ENCODE assay signal across 32 cellular contexts in genomic region chr5:20323323-20323722, GRCh38.
"Had no signal": no experiment of that assay in that cellular context is flagged by ENCODE, and none has a peak within 500 bp of the region (broad histone marks: within the 10 kb centered on the region; RNA-seq: fewer than 3 reads in every experiment).

No MANE protein-coding gene starts in this region.

- H3K9me3 ChIP-seq: body of pancreas, esophagus muscularis mucosa, gastrocnemius medialis had no signal

- FAIRE-seq: astrocyte, colon had no signal

- H3K4me1 ChIP-seq: body of pancreas, esophagus muscularis mucosa, foreskin keratinocyte, gastrocnemius medialis, heart left ventricle had no signal

- DNase-seq: activated B cell treated with CpG ODN at 0.5 μM for 24 hours; activated CD4-positive, alpha-beta memory T cell treated with anti-CD3 and anti-CD28 coated beads for 36 hours; activated CD4-positive, alpha-beta T cell treated with anti-CD3 and anti-CD28 coated beads for 36 hours; activated CD4-positive, alpha-beta T cell treated with anti-CD3 and anti-CD28 coated beads, Interleukin-2, amount 10 ng/mL, durations not matched to agents 24 days and 14 days; activated CD4-positive, CD25-positive, alpha-beta regulatory T cell treated with anti-CD3 and anti-CD28 coated beads, Interleukin-2, amount 50 U/mL, for 72 hours; activated CD8-positive, alpha-beta memory T cell treated with anti-CD3 and anti-CD28 coated beads, Interleukin-2, amount 50 U/mL, for 48 hours; activated gamma-delta T cell; activated naive CD4-positive, alpha-beta T cell; activated naive CD4-positive, alpha-beta T cell treated with anti-CD3 and anti-CD28 coated beads, Interleukin-2, amount 10 ng/mL, durations not matched to agents 7 days and 5 days; activated naive CD8-positive, alpha-beta T cell treated with anti-CD3 and anti-CD28 coated beads, Interleukin-2, amount 10 ng/mL, durations not matched to agents 7 days and 5 days; activated T-cell treated with anti-CD3 and anti-CD28 coated beads for 4 hours; activated T-cell treated with anti-CD3 and anti-CD28 coated beads, Interleukin-2, amount 50 U/mL, for 24 hours; activated T-cell treated with anti-CD3 and anti-CD28 coated beads, Interleukin-2, amount 50 U/mL, for 72 hours; amniotic stem cell; anterior cingulate cortex; body of pancreas; caudate nucleus; cortex of kidney; dermis blood vessel endothelial cell; effector CD4-positive, alpha-beta T cell; effector memory CD8-positive, alpha-beta T cell; erythroblast; foreskin keratinocyte; gastrocnemius medialis; glutamatergic neuron; heart left ventricle; T-helper 17 cell; T1000; WERI-Rb-1 had no signal

- H3K27ac ChIP-seq: body of pancreas, esophagus muscularis mucosa, foreskin keratinocyte, gastrocnemius medialis, heart left ventricle, WERI-Rb-1 had no signal

- H3K27me3 ChIP-seq: body of pancreas, esophagus muscularis mucosa, foreskin keratinocyte, gastrocnemius medialis, heart left ventricle had no signal

- H3K36me3 ChIP-seq: esophagus muscularis mucosa, gastrocnemius medialis, heart left ventricle, WERI-Rb-1 had no signal

- H3K4me3 ChIP-seq: body of pancreas, esophagus muscularis mucosa, gastrocnemius medialis, heart left ventricle had no signal
